In the genomic region with DNA sequence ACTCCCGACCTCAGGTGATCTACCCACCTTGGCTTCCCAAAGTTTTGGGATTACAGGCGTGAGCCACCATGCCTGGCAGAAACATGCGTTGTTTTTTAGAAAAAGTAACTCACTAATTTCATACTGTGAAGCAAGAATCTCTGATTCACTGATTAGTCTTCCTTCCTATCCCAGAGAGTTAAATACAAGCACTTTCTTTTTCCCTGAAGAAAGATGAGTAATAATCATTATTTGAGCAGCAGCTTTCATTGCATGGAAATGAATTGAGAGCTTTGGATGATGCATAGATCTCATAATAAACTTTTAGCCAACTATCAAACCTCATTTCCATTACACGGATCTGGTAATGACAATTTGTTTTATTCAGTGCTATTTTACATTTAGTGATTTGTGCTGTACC, we compare ENCODE assay signal across 23 cellular contexts.
"Had no signal": no experiment of that assay in that cellular context is flagged by ENCODE, and none has a peak within 500 bp of the region (broad histone marks: within the 10 kb centered on the region; RNA-seq: fewer than 3 reads in every experiment).

No MANE protein-coding gene starts in this region.

- H3K4me1 ChIP-seq: adrenal gland, ascending aorta, colonic mucosa, esophagus squamous epithelium, sigmoid colon, stomach, suprapubic skin, transverse colon had no signal

- H3K27ac ChIP-seq: adrenal gland, ascending aorta, brain microvascular endothelial cell, colonic mucosa, esophagus squamous epithelium, sigmoid colon, stomach, suprapubic skin, transverse colon had no signal

- H3K36me3 ChIP-seq: adrenal gland, ascending aorta, brain microvascular endothelial cell, colonic mucosa, esophagus squamous epithelium, sigmoid colon, stomach, suprapubic skin, transverse colon had no signal

- H3K4me3 ChIP-seq: adrenal gland, ascending aorta, colonic mucosa, esophagus squamous epithelium, lung, sigmoid colon, smooth muscle cell, stomach, suprapubic skin, transverse colon had no signal

- DNase-seq: activated CD8-positive, alpha-beta memory T cell treated with anti-CD3 and anti-CD28 coated beads, Interleukin-2, amount 50 U/mL, for 4 hours; activated naive CD4-positive, alpha-beta T cell; activated T-cell treated with anti-CD3 and anti-CD28 coated beads, Interleukin-2, amount 50 U/mL, for 24 hours; adrenal gland; brain microvascular endothelial cell; central memory CD4-positive, alpha-beta T cell; colonic mucosa; esophagus squamous epithelium; natural killer cell; retina; sigmoid colon; stimulated activated CD4-positive, alpha-beta T cell treated with anti-CD3 and anti-CD28 coated beads, Interleukin-15, amount 100 ng/mL, for 24 hours; stomach; T-helper 9 cell; transverse colon had no signal

- ATAC-seq: activated T-helper 17 cell treated with anti-CD3 and anti-CD28 coated beads, Interleukin-2, amount 50 U/mL, for 72 hours; left lobe of liver; natural killer cell; stimulated activated memory B cell treated with anti-CD40 and anti-IgM and Interleukin-4, amounts not matched to agents 10 μg/mL and 1 μg/mL and 100 μg/mL, for 72 hours; WTC11 had no signal

- H3K27me3 ChIP-seq: adrenal gland, ascending aorta, brain microvascular endothelial cell, colonic mucosa, esophagus squamous epithelium, sigmoid colon, stomach, suprapubic skin, transverse colon had no signal

- H3K9me3 ChIP-seq: adrenal gland, colonic mucosa, sigmoid colon had no signal
